In the genomic region with DNA sequence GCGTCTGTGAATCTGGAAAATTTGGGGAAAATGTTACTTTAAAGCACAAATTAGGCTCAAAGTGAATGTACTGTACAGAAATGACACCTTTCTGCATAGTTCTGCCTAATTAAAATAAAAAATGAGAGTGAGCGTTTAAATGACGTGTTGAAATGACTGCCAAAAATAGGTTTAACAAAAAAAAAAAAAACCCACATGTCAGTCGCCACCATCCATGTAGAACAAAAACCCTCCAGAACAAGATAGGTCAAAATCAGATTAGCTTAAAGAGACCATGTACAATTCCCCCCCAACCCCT, we compare ENCODE assay signal across 1 cellular context.
TF ChIP-seq lines count a peak whose summit lies in the region.

No MANE protein-coding gene starts in this region.

TF ChIP-seq in K562, 482 proteins besides CTCF, POLR2A, EP300 and RAD21 (continued from another document):
- TF ChIP-seq, protein P1, sequence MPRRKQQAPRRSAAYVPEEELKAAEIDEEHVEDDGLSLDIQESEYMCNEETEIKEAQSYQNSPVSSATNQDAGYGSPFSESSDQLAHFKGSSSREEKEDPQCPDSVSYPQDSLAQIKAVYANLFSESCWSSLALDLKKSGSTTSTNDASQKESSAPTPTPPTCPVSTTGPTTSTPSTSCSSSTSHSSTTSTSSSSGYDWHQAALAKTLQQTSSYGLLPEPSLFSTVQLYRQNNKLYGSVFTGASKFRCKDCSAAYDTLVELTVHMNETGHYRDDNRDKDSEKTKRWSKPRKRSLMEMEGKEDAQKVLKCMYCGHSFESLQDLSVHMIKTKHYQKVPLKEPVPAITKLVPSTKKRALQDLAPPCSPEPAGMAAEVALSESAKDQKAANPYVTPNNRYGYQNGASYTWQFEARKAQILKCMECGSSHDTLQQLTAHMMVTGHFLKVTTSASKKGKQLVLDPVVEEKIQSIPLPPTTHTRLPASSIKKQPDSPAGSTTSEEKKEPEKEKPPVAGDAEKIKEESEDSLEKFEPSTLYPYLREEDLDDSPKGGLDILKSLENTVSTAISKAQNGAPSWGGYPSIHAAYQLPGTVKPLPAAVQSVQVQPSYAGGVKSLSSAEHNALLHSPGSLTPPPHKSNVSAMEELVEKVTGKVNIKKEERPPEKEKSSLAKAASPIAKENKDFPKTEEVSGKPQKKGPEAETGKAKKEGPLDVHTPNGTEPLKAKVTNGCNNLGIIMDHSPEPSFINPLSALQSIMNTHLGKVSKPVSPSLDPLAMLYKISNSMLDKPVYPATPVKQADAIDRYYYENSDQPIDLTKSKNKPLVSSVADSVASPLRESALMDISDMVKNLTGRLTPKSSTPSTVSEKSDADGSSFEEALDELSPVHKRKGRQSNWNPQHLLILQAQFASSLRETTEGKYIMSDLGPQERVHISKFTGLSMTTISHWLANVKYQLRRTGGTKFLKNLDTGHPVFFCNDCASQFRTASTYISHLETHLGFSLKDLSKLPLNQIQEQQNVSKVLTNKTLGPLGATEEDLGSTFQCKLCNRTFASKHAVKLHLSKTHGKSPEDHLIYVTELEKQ (CRISPR knock-in tag; IDR thresholded peaks at IDR 0.05) = no peak
- TF ChIP-seq ETV5 (CRISPR knock-in tag; IDR thresholded peaks at IDR 0.05; ENCODE audit: low read depth) = no peak
- no peak for TF ChIP-seq HEY1 (CRISPR knock-in tag; IDR thresholded peaks at IDR 0.05; ENCODE audit: borderline replicate concordance)
- no peak for TF ChIP-seq XRCC5 (IDR thresholded peaks at IDR 0.05; ENCODE audit: low read depth, low read length)
- TF ChIP-seq, protein P2, sequence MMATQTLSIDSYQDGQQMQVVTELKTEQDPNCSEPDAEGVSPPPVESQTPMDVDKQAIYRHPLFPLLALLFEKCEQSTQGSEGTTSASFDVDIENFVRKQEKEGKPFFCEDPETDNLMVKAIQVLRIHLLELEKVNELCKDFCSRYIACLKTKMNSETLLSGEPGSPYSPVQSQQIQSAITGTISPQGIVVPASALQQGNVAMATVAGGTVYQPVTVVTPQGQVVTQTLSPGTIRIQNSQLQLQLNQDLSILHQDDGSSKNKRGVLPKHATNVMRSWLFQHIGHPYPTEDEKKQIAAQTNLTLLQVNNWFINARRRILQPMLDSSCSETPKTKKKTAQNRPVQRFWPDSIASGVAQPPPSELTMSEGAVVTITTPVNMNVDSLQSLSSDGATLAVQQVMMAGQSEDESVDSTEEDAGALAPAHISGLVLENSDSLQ (IDR thresholded peaks at IDR 0.05) = peak; percentile 55
- TF ChIP-seq, protein P3, sequence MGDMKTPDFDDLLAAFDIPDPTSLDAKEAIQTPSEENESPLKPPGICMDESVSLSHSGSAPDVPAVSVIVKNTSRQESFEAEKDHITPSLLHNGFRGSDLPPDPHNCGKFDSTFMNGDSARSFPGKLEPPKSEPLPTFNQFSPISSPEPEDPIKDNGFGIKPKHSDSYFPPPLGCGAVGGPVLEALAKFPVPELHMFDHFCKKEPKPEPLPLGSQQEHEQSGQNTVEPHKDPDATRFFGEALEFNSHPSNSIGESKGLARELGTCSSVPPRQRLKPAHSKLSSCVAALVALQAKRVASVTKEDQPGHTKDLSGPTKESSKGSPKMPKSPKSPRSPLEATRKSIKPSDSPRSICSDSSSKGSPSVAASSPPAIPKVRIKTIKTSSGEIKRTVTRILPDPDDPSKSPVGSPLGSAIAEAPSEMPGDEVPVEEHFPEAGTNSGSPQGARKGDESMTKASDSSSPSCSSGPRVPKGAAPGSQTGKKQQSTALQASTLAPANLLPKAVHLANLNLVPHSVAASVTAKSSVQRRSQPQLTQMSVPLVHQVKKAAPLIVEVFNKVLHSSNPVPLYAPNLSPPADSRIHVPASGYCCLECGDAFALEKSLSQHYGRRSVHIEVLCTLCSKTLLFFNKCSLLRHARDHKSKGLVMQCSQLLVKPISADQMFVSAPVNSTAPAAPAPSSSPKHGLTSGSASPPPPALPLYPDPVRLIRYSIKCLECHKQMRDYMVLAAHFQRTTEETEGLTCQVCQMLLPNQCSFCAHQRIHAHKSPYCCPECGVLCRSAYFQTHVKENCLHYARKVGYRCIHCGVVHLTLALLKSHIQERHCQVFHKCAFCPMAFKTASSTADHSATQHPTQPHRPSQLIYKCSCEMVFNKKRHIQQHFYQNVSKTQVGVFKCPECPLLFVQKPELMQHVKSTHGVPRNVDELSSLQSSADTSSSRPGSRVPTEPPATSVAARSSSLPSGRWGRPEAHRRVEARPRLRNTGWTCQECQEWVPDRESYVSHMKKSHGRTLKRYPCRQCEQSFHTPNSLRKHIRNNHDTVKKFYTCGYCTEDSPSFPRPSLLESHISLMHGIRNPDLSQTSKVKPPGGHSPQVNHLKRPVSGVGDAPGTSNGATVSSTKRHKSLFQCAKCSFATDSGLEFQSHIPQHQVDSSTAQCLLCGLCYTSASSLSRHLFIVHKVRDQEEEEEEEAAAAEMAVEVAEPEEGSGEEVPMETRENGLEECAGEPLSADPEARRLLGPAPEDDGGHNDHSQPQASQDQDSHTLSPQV (IDR thresholded peaks at IDR 0.05) = no peak
- no peak for TF ChIP-seq NONO (IDR thresholded peaks at IDR 0.05; ENCODE audit: low read depth in 2 of 2, low read length in 1 of 2)
- TF ChIP-seq E2F3 (CRISPR knock-in tag; IDR thresholded peaks at IDR 0.05) = no peak
- no peak for TF ChIP-seq BCL6 (CRISPR knock-in tag; IDR thresholded peaks at IDR 0.05)
- TF ChIP-seq, protein P4, sequence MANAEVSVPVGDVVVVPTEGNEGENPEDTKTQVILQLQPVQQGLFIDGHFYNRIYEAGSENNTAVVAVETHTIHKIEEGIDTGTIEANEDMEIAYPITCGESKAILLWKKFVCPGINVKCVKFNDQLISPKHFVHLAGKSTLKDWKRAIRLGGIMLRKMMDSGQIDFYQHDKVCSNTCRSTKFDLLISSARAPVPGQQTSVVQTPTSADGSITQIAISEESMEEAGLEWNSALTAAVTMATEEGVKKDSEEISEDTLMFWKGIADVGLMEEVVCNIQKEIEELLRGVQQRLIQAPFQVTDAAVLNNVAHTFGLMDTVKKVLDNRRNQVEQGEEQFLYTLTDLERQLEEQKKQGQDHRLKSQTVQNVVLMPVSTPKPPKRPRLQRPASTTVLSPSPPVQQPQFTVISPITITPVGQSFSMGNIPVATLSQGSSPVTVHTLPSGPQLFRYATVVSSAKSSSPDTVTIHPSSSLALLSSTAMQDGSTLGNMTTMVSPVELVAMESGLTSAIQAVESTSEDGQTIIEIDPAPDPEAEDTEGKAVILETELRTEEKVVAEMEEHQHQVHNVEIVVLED (CRISPR knock-in tag; IDR thresholded peaks at IDR 0.05) = no peak
- TF ChIP-seq SMARCE1 (IDR thresholded peaks at IDR 0.05) = peak; percentile 33; the same call in 1 of the 2 replicates
- no peak for TF ChIP-seq TRIM24 (IDR thresholded peaks at IDR 0.05)
- TF ChIP-seq MEIS2 (IDR thresholded peaks at IDR 0.05; ENCODE audit: partially characterized antibody) = peak; percentile 72
- no peak for TF ChIP-seq NBN (IDR thresholded peaks at IDR 0.05; ENCODE audit: low read depth)
- TF ChIP-seq YBX1 (IDR thresholded peaks at IDR 0.05) = no peak
- no peak for TF ChIP-seq MCM5 (IDR thresholded peaks at IDR 0.05; ENCODE audit: low read depth)
- TF ChIP-seq, protein P5, sequence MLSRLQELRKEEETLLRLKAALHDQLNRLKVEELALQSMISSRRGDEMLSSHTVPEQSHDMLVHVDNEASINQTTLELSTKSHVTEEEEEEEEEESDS (CRISPR knock-in tag; IDR thresholded peaks at IDR 0.05) = no peak
- TF ChIP-seq ZNF347 (CRISPR knock-in tag; IDR thresholded peaks at IDR 0.05; ENCODE audit: low read depth) = no peak
- TF ChIP-seq ZNF224 (CRISPR knock-in tag; IDR thresholded peaks at IDR 0.05) = no peak
- TF ChIP-seq LCOR (CRISPR knock-in tag; IDR thresholded peaks at IDR 0.05) = peak; percentile 50; the same call in 1 of the 2 replicates
- TF ChIP-seq, protein P6, sequence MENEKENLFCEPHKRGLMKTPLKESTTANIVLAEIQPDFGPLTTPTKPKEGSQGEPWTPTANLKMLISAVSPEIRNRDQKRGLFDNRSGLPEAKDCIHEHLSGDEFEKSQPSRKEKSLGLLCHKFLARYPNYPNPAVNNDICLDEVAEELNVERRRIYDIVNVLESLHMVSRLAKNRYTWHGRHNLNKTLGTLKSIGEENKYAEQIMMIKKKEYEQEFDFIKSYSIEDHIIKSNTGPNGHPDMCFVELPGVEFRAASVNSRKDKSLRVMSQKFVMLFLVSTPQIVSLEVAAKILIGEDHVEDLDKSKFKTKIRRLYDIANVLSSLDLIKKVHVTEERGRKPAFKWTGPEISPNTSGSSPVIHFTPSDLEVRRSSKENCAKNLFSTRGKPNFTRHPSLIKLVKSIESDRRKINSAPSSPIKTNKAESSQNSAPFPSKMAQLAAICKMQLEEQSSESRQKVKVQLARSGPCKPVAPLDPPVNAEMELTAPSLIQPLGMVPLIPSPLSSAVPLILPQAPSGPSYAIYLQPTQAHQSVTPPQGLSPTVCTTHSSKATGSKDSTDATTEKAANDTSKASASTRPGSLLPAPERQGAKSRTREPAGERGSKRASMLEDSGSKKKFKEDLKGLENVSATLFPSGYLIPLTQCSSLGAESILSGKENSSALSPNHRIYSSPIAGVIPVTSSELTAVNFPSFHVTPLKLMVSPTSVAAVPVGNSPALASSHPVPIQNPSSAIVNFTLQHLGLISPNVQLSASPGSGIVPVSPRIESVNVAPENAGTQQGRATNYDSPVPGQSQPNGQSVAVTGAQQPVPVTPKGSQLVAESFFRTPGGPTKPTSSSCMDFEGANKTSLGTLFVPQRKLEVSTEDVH (IDR thresholded peaks at IDR 0.05; ENCODE audit: low read depth, partially characterized antibody) = no peak
- TF ChIP-seq, protein P7, sequence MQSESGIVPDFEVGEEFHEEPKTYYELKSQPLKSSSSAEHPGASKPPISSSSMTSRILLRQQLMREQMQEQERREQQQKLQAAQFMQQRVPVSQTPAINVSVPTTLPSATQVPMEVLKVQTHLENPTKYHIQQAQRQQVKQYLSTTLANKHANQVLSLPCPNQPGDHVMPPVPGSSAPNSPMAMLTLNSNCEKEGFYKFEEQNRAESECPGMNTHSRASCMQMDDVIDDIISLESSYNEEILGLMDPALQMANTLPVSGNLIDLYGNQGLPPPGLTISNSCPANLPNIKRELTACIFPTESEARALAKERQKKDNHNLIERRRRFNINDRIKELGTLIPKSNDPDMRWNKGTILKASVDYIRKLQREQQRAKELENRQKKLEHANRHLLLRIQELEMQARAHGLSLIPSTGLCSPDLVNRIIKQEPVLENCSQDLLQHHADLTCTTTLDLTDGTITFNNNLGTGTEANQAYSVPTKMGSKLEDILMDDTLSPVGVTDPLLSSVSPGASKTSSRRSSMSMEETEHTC (IDR thresholded peaks at IDR 0.05) = no peak
- TF ChIP-seq, protein P8, sequence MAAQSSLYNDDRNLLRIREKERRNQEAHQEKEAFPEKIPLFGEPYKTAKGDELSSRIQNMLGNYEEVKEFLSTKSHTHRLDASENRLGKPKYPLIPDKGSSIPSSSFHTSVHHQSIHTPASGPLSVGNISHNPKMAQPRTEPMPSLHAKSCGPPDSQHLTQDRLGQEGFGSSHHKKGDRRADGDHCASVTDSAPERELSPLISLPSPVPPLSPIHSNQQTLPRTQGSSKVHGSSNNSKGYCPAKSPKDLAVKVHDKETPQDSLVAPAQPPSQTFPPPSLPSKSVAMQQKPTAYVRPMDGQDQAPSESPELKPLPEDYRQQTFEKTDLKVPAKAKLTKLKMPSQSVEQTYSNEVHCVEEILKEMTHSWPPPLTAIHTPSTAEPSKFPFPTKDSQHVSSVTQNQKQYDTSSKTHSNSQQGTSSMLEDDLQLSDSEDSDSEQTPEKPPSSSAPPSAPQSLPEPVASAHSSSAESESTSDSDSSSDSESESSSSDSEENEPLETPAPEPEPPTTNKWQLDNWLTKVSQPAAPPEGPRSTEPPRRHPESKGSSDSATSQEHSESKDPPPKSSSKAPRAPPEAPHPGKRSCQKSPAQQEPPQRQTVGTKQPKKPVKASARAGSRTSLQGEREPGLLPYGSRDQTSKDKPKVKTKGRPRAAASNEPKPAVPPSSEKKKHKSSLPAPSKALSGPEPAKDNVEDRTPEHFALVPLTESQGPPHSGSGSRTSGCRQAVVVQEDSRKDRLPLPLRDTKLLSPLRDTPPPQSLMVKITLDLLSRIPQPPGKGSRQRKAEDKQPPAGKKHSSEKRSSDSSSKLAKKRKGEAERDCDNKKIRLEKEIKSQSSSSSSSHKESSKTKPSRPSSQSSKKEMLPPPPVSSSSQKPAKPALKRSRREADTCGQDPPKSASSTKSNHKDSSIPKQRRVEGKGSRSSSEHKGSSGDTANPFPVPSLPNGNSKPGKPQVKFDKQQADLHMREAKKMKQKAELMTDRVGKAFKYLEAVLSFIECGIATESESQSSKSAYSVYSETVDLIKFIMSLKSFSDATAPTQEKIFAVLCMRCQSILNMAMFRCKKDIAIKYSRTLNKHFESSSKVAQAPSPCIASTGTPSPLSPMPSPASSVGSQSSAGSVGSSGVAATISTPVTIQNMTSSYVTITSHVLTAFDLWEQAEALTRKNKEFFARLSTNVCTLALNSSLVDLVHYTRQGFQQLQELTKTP (IDR thresholded peaks at IDR 0.05; ENCODE audit: low read depth in 1 of 2, partially characterized antibody in 2 of 2) = peak in 1 of 2 experiments; percentile 30
- no peak for TF ChIP-seq ZNF79 (CRISPR knock-in tag; IDR thresholded peaks at IDR 0.05; ENCODE audit: low read depth)
- peak in 1 of 2 experiments; percentile 44; a peak in 1 of 4 replicates for TF ChIP-seq ARNT (IDR thresholded peaks at IDR 0.05)
- no peak for TF ChIP-seq KAT2B (IDR thresholded peaks at IDR 0.05; ENCODE audit: low read depth, low read length)
- no peak for TF ChIP-seq GTF2F1 (IDR thresholded peaks at IDR 0.05; ENCODE audit: low read depth, low read length)
